29 cellular contexts compared by ENCODE assay signal in the genomic region with DNA sequence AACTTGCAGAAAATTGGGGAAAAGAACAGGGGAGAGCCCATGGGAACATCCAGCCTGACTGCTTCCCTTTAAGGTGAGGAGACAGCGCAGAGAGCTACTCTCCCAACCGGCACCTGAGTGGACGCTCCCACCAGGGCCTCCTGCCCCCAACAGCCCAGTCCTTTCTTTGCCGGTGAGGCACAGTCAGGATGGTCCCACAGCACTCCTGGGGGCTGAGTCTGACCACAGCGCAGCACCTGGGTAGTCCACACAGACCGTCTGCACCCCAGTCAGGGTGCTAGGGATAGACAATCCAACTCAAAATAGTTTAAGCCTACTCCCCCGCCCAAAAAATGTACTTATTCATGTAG.
"Had no signal": no experiment of that assay in that cellular context is flagged by ENCODE, and none has a peak within 500 bp of the region (broad histone marks: within the 10 kb centered on the region; RNA-seq: fewer than 3 reads in every experiment).

No MANE protein-coding gene starts in this region.

- DNase-seq: naive B cell; naive thymus-derived CD8-positive, alpha-beta T cell; nephron progenitor cell; occipital lobe; ovary; retina; right cardiac atrium; sigmoid colon; small intestine; stimulated activated CD4-positive, alpha-beta T cell treated with anti-CD3 and anti-CD28 coated beads, Interleukin-15, amount 100 ng/mL, for 24 hours; stimulated activated CD4-positive, alpha-beta T cell treated with anti-CD3 and anti-CD28 coated beads, Interleukin-2, amount 100 ng/mL, for 24 hours; stimulated activated CD4-positive, alpha-beta T cell treated with anti-CD3 and anti-CD28 coated beads, Interleukin-2, amount 100 ng/mL, for 48 hours; stimulated activated CD4-positive, alpha-beta T cell treated with anti-CD3 and anti-CD28 coated beads, Interleukin-4, amount 100 ng/mL, for 24 hours; stimulated activated naive B cell treated with anti-CD40 and anti-IgM and Interleukin-4, amounts not matched to agents 10 μg/mL and 1 μg/mL and 100 μg/mL, for 72 hours; stimulated activated naive CD4-positive, alpha-beta T cell treated with Interleukin-2 at 50 U/mL for 16 hours; stomach; thyroid gland; trophoblast cell; upper lobe of left lung; uterus had no signal

- H3K27me3 ChIP-seq: ovary, right lobe of liver, sigmoid colon, stomach, thyroid gland, tibial nerve, upper lobe of left lung, uterus had no signal

- H3K9ac ChIP-seq: parathyroid adenoma had no signal

- FAIRE-seq: small intestine had no signal

- H3K36me3 Mint-ChIP-seq: naive B cell; naive thymus-derived CD8-positive, alpha-beta T cell; natural killer cell treated with Interleukin-12 subunit alpha and Interleukin-12 subunit beta and Interleukin-15 and Interleukin-18, amount 100 ng/mL, for 72 hours; stimulated activated effector memory CD8-positive, alpha-beta T cell treated with anti-CD3 and anti-CD28 coated beads, Interleukin-12 subunit alpha, Interleukin-12 subunit beta, amount 100 ng/mL, for 72 hours; stimulated activated naive B cell treated with anti-CD40 and anti-IgM and Interleukin-4, amounts not matched to agents 10 μg/mL and 1 μg/mL and 100 μg/mL, for 72 hours had no signal

- H3K4me1 ChIP-seq: parathyroid adenoma, prostate gland, right lobe of liver, sigmoid colon, stomach, thyroid gland, tibial nerve, upper lobe of left lung, uterus had no signal

- H3K9me3 Mint-ChIP-seq: natural killer cell treated with Interleukin-12 subunit alpha and Interleukin-12 subunit beta and Interleukin-15 and Interleukin-18, amount 100 ng/mL, for 72 hours; stimulated activated effector memory CD8-positive, alpha-beta T cell treated with anti-CD3 and anti-CD28 coated beads, Interleukin-12 subunit alpha, Interleukin-12 subunit beta, amount 100 ng/mL, for 72 hours; stimulated activated naive CD8-positive, alpha-beta T cell treated with anti-CD3 and anti-CD28 coated beads, Interleukin-15, Interleukin-2, amounts not matched to agents 100 ng/mL and 50 ng/mL, for 24 hours had no signal

- ATAC-seq: naive thymus-derived CD8-positive, alpha-beta T cell; natural killer cell treated with Interleukin-12 subunit alpha and Interleukin-12 subunit beta and Interleukin-15 and Interleukin-18, amount 100 ng/mL, for 72 hours; right cardiac atrium; stimulated activated effector memory CD8-positive, alpha-beta T cell treated with anti-CD3 and anti-CD28 coated beads, Interleukin-12 subunit alpha, Interleukin-12 subunit beta, amount 100 ng/mL, for 72 hours; stimulated activated naive B cell treated with anti-CD40 and anti-IgM and Interleukin-4, amounts not matched to agents 10 μg/mL and 1 μg/mL and 100 μg/mL, for 72 hours had no signal

- H3K27ac ChIP-seq: ovary, parathyroid adenoma, prostate gland, right lobe of liver, sigmoid colon, stomach, thoracic aorta, thyroid gland, tibial nerve, upper lobe of left lung, uterus had no signal

- H3K79me2 ChIP-seq: parathyroid adenoma had no signal

- H3K36me3 ChIP-seq: ovary, prostate gland, right lobe of liver, sigmoid colon, stomach, thoracic aorta, thyroid gland, tibial nerve, upper lobe of left lung, uterus had no signal

- H3K4me3 Mint-ChIP-seq: naive B cell; naive thymus-derived CD8-positive, alpha-beta T cell; natural killer cell treated with Interleukin-12 subunit alpha and Interleukin-12 subunit beta and Interleukin-15 and Interleukin-18, amount 100 ng/mL, for 72 hours; nephron progenitor cell; neural crest cell; stimulated activated effector memory CD8-positive, alpha-beta T cell treated with anti-CD3 and anti-CD28 coated beads, Interleukin-12 subunit alpha, Interleukin-12 subunit beta, amount 100 ng/mL, for 72 hours; stimulated activated naive B cell treated with anti-CD40 and anti-IgM and Interleukin-4, amounts not matched to agents 10 μg/mL and 1 μg/mL and 100 μg/mL, for 72 hours; stimulated activated naive CD8-positive, alpha-beta T cell treated with anti-CD3 and anti-CD28 coated beads, Interleukin-15, Interleukin-2, amounts not matched to agents 100 ng/mL and 50 ng/mL, for 24 hours had no signal

- H3K27me3 Mint-ChIP-seq: natural killer cell treated with Interleukin-12 subunit alpha and Interleukin-12 subunit beta and Interleukin-15 and Interleukin-18, amount 100 ng/mL, for 72 hours had no signal

- H3K9me3 ChIP-seq: ovary, prostate gland, right lobe of liver, sigmoid colon, stomach, thoracic aorta, thyroid gland, upper lobe of left lung, uterus had no signal

- H3K27ac Mint-ChIP-seq: naive B cell; nephron progenitor cell; stimulated activated effector memory CD8-positive, alpha-beta T cell treated with anti-CD3 and anti-CD28 coated beads, Interleukin-12 subunit alpha, Interleukin-12 subunit beta, amount 100 ng/mL, for 72 hours; stimulated activated naive B cell treated with anti-CD40 and anti-IgM and Interleukin-4, amounts not matched to agents 10 μg/mL and 1 μg/mL and 100 μg/mL, for 72 hours; stimulated activated naive CD8-positive, alpha-beta T cell treated with anti-CD3 and anti-CD28 coated beads, Interleukin-15, Interleukin-2, amounts not matched to agents 100 ng/mL and 50 ng/mL, for 24 hours had no signal

- H2AFZ ChIP-seq: parathyroid adenoma had no signal

- H3K4me1 Mint-ChIP-seq: naive B cell; nephron progenitor cell; neural crest cell; stimulated activated effector memory CD8-positive, alpha-beta T cell treated with anti-CD3 and anti-CD28 coated beads, Interleukin-12 subunit alpha, Interleukin-12 subunit beta, amount 100 ng/mL, for 72 hours; stimulated activated naive B cell treated with anti-CD40 and anti-IgM and Interleukin-4, amounts not matched to agents 10 μg/mL and 1 μg/mL and 100 μg/mL, for 72 hours had no signal

- H3K4me3 ChIP-seq: ovary, prostate gland, right lobe of liver, sigmoid colon, stomach, thoracic aorta, thyroid gland, tibial nerve, upper lobe of left lung, uterus had no signal
